Comparison of ENCODE assay signal across 1 cellular context in the genomic region with DNA sequence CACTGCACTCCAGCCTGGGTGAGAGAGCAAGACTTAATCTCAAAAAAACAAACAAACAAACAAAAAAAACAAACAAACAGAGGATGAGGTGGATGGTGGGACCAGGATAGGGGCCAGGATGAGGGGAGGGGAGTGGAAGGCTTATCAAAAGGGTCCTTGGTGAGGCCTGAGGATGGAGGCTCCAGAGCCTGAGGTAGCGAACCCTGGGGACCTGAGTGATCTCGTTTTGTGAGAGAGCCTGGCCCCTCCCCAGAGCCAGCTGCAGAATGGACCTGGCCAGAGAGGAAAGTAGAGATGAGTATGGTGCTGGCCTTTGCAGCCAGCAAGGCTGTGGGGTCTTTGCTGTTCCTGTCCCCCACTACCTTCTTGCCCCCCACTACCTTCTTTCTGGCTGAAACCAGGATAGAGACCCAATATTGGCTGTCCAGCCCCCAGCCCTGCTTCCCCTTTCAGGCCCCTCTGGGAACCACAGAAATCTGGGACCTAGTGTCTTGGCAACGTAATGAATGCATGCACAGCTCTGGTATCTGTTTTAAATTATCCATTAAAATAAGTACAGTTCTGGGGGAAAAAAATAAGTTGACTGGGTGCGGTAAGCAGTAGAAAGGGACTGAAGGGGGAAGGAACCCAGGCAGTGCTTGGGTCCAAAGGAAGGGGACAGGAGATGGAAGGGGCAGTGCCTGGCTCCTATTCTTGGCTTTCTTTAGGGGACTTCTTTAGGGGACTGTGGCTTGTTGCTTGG.
TF ChIP-seq lines count a peak whose summit lies in the region.

No MANE protein-coding gene starts in this region.

TF ChIP-seq in WTC11, 78 proteins besides CTCF, POLR2A, EP300 and RAD21 (continued from another document):
- TF ChIP-seq FOXP4 (CRISPR knock-in tag; IDR thresholded peaks at IDR 0.05) (no peak), FOXJ3 (CRISPR knock-in tag; IDR thresholded peaks at IDR 0.05; ENCODE audit: borderline replicate concordance) (no peak)
TF ChIP-seq in WTC11: peak in this region for 0.
